1 cellular context compared by ENCODE assay signal in the genomic region with DNA sequence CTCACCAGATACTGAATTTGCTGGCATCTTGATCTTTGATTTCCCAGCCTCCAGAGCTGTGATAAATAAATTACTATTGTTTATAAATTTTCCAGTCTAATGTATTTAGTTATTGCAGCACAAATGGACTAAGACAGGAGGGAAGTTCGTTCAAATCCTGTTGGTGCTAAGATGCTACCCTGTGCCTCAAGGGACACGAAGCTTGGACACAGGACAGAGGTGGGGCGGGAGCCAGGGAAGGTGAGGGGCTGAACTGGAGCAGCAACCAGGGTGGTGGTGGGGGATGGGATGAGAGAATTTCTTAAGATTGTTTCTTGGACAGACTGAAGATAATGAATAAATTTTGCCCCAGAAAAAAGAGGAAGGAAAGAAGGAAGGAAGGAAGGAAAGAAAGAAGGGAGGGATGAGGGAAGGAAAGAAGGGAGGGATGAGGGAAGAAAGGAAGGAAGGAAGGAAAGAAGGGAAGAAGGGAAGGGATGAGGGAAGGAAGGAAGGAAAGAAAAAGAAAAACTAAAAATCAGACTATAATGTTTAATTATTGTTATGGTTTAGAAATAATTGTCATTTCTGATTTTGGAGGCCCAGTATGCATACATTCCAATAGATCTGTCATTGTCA.
TF ChIP-seq lines count a peak whose summit lies in the region.

No MANE protein-coding gene starts in this region.

TF ChIP-seq in K562, 482 proteins besides CTCF, POLR2A, EP300 and RAD21 (continued from another document):
- TF ChIP-seq HCFC1 (IDR thresholded peaks at IDR 0.05; ENCODE audit: low read depth, low read length), result no peak
- TF ChIP-seq TAF9B (IDR thresholded peaks at IDR 0.05; ENCODE audit: partially characterized antibody), result no peak
- TF ChIP-seq ZZZ3 (IDR thresholded peaks at IDR 0.05), result no peak
- TF ChIP-seq RBM22 (IDR thresholded peaks at IDR 0.05; ENCODE audit: low read depth, low read length, poor library complexity, severe bottlenecking), result no peak
- TF ChIP-seq ELF4 (CRISPR knock-in tag; IDR thresholded peaks at IDR 0.05), result peak; percentile 36; the same call in 1 of the 2 replicates
- no peak for TF ChIP-seq PRMT5 (CRISPR knock-in tag; IDR thresholded peaks at IDR 0.05)
- TF ChIP-seq, protein P1, sequence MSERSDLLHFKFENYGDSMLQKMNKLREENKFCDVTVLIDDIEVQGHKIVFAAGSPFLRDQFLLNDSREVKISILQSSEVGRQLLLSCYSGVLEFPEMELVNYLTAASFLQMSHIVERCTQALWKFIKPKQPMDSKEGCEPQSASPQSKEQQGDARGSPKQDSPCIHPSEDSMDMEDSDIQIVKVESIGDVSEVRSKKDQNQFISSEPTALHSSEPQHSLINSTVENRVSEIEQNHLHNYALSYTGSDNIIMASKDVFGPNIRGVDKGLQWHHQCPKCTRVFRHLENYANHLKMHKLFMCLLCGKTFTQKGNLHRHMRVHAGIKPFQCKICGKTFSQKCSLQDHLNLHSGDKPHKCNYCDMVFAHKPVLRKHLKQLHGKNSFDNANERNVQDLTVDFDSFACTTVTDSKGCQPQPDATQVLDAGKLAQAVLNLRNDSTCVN (CRISPR knock-in tag; IDR thresholded peaks at IDR 0.05), result peak; percentile 66; the same call in 1 of the 2 replicates
- TF ChIP-seq NR2C2 (CRISPR knock-in tag; IDR thresholded peaks at IDR 0.05), result no peak
- no peak for TF ChIP-seq NR2C2 (tag; IDR thresholded peaks at IDR 0.05)
- TF ChIP-seq, protein P2, sequence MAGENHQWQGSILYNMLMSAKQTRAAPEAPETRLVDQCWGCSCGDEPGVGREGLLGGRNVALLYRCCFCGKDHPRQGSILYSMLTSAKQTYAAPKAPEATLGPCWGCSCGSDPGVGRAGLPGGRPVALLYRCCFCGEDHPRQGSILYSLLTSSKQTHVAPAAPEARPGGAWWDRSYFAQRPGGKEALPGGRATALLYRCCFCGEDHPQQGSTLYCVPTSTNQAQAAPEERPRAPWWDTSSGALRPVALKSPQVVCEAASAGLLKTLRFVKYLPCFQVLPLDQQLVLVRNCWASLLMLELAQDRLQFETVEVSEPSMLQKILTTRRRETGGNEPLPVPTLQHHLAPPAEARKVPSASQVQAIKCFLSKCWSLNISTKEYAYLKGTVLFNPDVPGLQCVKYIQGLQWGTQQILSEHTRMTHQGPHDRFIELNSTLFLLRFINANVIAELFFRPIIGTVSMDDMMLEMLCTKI (IDR thresholded peaks at IDR 0.05; ENCODE audit: partially characterized antibody), result no peak
- TF ChIP-seq ZNF76 (CRISPR knock-in tag; IDR thresholded peaks at IDR 0.05; ENCODE audit: borderline replicate concordance), result no peak
- TF ChIP-seq CCAR2 (IDR thresholded peaks at IDR 0.05; ENCODE audit: low read depth, low read length), result no peak
- TF ChIP-seq ETV6 (IDR thresholded peaks at IDR 0.05; ENCODE audit: borderline replicate concordance in 1 of 2, low read depth in 2 of 2, low read length in 1 of 2), result no peak
- no peak for TF ChIP-seq ETV6 (CRISPR knock-in tag; IDR thresholded peaks at IDR 0.05; ENCODE audit: borderline replicate concordance)
- TF ChIP-seq, protein P3, sequence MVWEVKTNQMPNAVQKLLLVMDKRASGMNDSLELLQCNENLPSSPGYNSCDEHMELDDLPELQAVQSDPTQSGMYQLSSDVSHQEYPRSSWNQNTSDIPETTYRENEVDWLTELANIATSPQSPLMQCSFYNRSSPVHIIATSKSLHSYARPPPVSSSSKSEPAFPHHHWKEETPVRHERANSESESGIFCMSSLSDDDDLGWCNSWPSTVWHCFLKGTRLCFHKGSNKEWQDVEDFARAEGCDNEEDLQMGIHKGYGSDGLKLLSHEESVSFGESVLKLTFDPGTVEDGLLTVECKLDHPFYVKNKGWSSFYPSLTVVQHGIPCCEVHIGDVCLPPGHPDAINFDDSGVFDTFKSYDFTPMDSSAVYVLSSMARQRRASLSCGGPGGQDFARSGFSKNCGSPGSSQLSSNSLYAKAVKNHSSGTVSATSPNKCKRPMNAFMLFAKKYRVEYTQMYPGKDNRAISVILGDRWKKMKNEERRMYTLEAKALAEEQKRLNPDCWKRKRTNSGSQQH (CRISPR knock-in tag; IDR thresholded peaks at IDR 0.05), result no peak
- no peak for TF ChIP-seq NCOA4 (IDR thresholded peaks at IDR 0.05; ENCODE audit: partially characterized antibody)
- no peak for TF ChIP-seq ARHGAP35 (IDR thresholded peaks at IDR 0.05; ENCODE audit: partially characterized antibody)
